In genomic region chr3:141412087-141412935, GRCh38 we compare ENCODE assay signal across 1 cellular context.
TF ChIP-seq lines count a peak whose summit lies in the region.

No MANE protein-coding gene starts in this region.

TF ChIP-seq in GM23338, 12 proteins besides CTCF, POLR2A, EP300 and RAD21 (continued from another document):
- no peak for TF ChIP-seq ZNF462 (CRISPR knock-in tag; IDR thresholded peaks at IDR 0.05)
